16 cellular contexts compared by ENCODE assay signal in the genomic region with DNA sequence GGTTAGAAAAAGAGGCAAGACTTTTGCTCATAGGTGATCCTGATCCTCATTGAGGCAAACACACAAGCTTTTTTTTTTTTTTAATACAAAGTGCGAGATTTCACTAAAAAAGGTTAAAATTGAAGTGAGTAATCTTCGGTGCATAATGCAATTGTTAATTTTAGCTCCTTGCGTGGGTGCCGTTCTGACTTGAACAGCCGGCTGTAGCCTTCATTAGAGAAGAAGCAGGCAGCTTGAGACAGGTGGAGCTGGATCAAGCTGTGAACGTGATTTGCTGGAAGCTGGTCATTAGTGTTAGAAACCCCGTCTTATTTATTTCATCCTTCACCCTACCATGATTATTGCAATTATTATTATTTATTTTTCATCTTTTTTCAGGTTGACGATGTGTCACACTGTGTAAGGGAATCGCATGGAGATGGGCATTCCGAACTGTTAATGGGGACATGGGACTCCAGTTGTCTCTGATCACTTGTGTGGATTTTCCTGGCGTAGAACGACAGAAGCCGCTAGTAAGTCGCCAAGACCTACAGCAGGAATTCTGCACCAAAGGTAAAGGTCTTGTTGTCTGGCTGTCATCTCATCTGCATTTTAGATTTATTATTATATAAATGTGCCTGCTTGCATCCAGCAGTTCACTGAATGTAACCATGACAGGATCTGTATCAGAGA.
A peak's percentile ranks its signal among the peaks of the same experiment; 100 is the strongest.
DNase-seq lines count a peak whose midpoint lies in the region; ATAC-seq and TF ChIP-seq lines count a peak whose summit lies in the region.
"Had no signal": no experiment of that assay in that cellular context is flagged by ENCODE, and none has a peak within 500 bp of the region (broad histone marks: within the 10 kb centered on the region; RNA-seq: fewer than 3 reads in every experiment).

No MANE protein-coding gene starts in this region.

- no peaks in the 10 kb centered on the region for H3K27me3 Mint-ChIP-seq in nephron (ENCODE audit: low read depth)

- no peak for TF ChIP-seq CTCF in nephron (IDR thresholded peaks at IDR 0.05; ENCODE audit: unreplicated experiment in 3 of 3)

- peak overlapping the region in 1 of 3 experiments; percentile 28 for H3K27ac Mint-ChIP-seq in nephron

- DNase-seq in NCI-H1694 treated with DMSO at 0.1 percent for 48 hours (lab: John Stamatoyannopoulos, UW) = peak; percentile 2
- no peak for DNase-seq in NCI-H1694 (lab: John Stamatoyannopoulos, UW)
- DNase-seq in DMS79 treated with DMSO at 0.1 percent for 48 hours (lab: John Stamatoyannopoulos, UW) = no peak
- no peak for DNase-seq in NCI-H2081 treated with DMSO at 0.1 percent for 48 hours (lab: John Stamatoyannopoulos, UW)
- no peak for DNase-seq in activated CD4-positive, alpha-beta T cell treated with anti-CD3 and anti-CD28 coated beads for 1 hour
- DNase-seq: 8988T, Karpas-422, NCI-H1105 treated with DMSO at 0.1 percent for 48 hours, NCI-H2029, NCI-H2227 treated with DMSO at 0.1 percent for 48 hours, NCI-H69 had no signal

- peak overlapping the region; percentile 19 for H3K27ac ChIP-seq in angular gyrus (ENCODE audit: low read depth, low read length)

- no peaks in the 10 kb centered on the region for H3K36me3 Mint-ChIP-seq in nephron (ENCODE audit: low read depth)

- peaks cover 38% of the 10 kb centered on the region for H3K4me1 Mint-ChIP-seq in nephron

- no peaks in the 10 kb centered on the region for H3K9me3 Mint-ChIP-seq in nephron

- no peak for ATAC-seq in HG02870 (IDR thresholded peaks at IDR 0.05; ENCODE audit: unreplicated experiment)
- ATAC-seq: Panc1, Right ventricle myocardium inferior had no signal

- H3K4me3 Mint-ChIP-seq in nephron = peak overlapping the region in 2 of 3 experiments; percentile 69 to 87
